ENCODE assay signal across 5 cellular contexts in genomic region chr3:175301741-175302140, GRCh38.
"Had no signal": no experiment of that assay in that cellular context is flagged by ENCODE, and none has a peak within 500 bp of the region (broad histone marks: within the 10 kb centered on the region; RNA-seq: fewer than 3 reads in every experiment).

No MANE protein-coding gene starts in this region.

- DNase-seq: H9, HCEC 1CT, IMR-90 had no signal

- H3K4me3 ChIP-seq: GM23338, K562 had no signal

- ATAC-seq: GM23338, K562 had no signal

- H2AFZ ChIP-seq: GM23338 had no signal

- H3K4me2 ChIP-seq: GM23338 had no signal
